In genomic region chr18:24704921-24705620, GRCh38 we compare ENCODE assay signal across 20 cellular contexts.
DNase-seq lines count a peak whose midpoint lies in the region; ATAC-seq and TF ChIP-seq lines count a peak whose summit lies in the region.
"Had no signal": no experiment of that assay in that cellular context is flagged by ENCODE, and none has a peak within 500 bp of the region (broad histone marks: within the 10 kb centered on the region; RNA-seq: fewer than 3 reads in every experiment).

No MANE protein-coding gene starts in this region.

- no peaks in the 10 kb centered on the region for H3K4me1 ChIP-seq in liver (ENCODE audit: control insufficient read depth in 4 of 4, insufficient read depth in 4 of 4, low read length in 3 of 4)
- no peaks in the 10 kb centered on the region for H3K4me1 ChIP-seq in right lobe of liver
- H3K4me1 ChIP-seq: testis had no signal

- no peaks in the 10 kb centered on the region for H3K9me3 Mint-ChIP-seq in endothelial cell (ENCODE audit: unreplicated experiment)

- 51% methylated on average over 7 of the region's 7 CpGs for WGBS in liver
- 41% methylated on average over 5 of the region's 7 CpGs for WGBS in right lobe of liver (ENCODE audit: insufficient coverage, low coverage, low lambda C conversion rate, missing lambda C conversion rate)

- H3K4me3 ChIP-seq in liver (ENCODE audit: low read depth in 1 of 3, low read length in 3 of 3): no peak overlapping the region
- H3K4me3 ChIP-seq in right lobe of liver: no peak overlapping the region
- H3K4me3 ChIP-seq: dorsolateral prefrontal cortex, mucosa of descending colon, testis had no signal

- ATAC-seq in right lobe of liver: no peak
- ATAC-seq: mucosa of descending colon had no signal

- H3K36me3 Mint-ChIP-seq in endothelial cell (ENCODE audit: low read depth, unreplicated experiment): peaks cover 8% of the 10 kb centered on the region

- TF ChIP-seq POLR2A in right lobe of liver (IDR thresholded peaks at IDR 0.05): no peak

- H3K27ac Mint-ChIP-seq in endothelial cell (ENCODE audit: unreplicated experiment): no peak overlapping the region
- H3K27ac Mint-ChIP-seq: activated CD4-positive, alpha-beta T cell treated with anti-CD3 and anti-CD28 coated beads, Interleukin-2, amount 10 ng/mL, durations not matched to agents 24 days and 14 days; activated T-helper 1 cell treated with anti-CD3 and anti-CD28 coated beads, Interleukin-12 subunit alpha, Interleukin-12 subunit beta, Interleukin-2, Interleukin-4 antibody, amounts not matched to agents 30 ng/mL and 10 ng/mL and 1 ng/mL, durations not matched to agents 14 hours and 24 hours and 36 hours; T-helper 1 cell treated with Interleukin-12 subunit alpha and Interleukin-12 subunit beta and Interleukin-4 antibody, amounts not matched to agents 30 μg/mL and 1 μg/mL, for 36 hours had no signal

- no peaks in the 10 kb centered on the region for H3K36me3 ChIP-seq in liver (ENCODE audit: control insufficient read depth in 4 of 4, insufficient read depth in 3 of 4, low read depth in 1 of 4, low read length in 3 of 4)
- no peaks in the 10 kb centered on the region for H3K36me3 ChIP-seq in right lobe of liver

- H3K27me3 ChIP-seq in liver (ENCODE audit: control insufficient read depth in 4 of 4, insufficient read depth in 4 of 4, low read length in 3 of 4) (peaks cover 0 to 2% (median 0%) of the 10 kb centered on the region in 4 donors), right lobe of liver (no peaks in the 10 kb centered on the region)
- H3K27me3 ChIP-seq: testis had no signal

- no peaks in the 10 kb centered on the region for H3K27me3 Mint-ChIP-seq in endothelial cell (ENCODE audit: unreplicated experiment)

- no peak for TF ChIP-seq RAD21 in liver (IDR thresholded peaks at IDR 0.05)

- H3K9me3 ChIP-seq in liver (ENCODE audit: control insufficient read depth in 4 of 4, low read length in 3 of 4): peaks cover 3 to 11% (median 6%) of the 10 kb centered on the region in 4 donors
- H3K9me3 ChIP-seq in right lobe of liver: no peaks in the 10 kb centered on the region
- H3K9me3 ChIP-seq: testis had no signal

- intact Hi-C loops in right lobe of liver (cut with DNase I): no loop called here

- DNase-seq in right lobe of liver (no peak), NCI-H524 (lab: John Stamatoyannopoulos, UW) (peak; percentile 74 to 93), fibroblast of peridontal ligament (ENCODE audit: extremely low read depth) (peak; percentile 39), NCI-H187 treated with DMSO at 0.1 percent for 48 hours (lab: John Stamatoyannopoulos, UW) (no peak), endothelial cell (ENCODE audit: low spot score) (no peak), pons (ENCODE audit: low spot score) (no peak)
- no peak for DNase-seq in activated CD4-positive, alpha-beta T cell treated with anti-CD3 and anti-CD28 coated beads for 1 hour
- DNase-seq: activated CD4-positive, alpha-beta T cell treated with anti-CD3 and anti-CD28 coated beads, Interleukin-2, amount 10 ng/mL, durations not matched to agents 24 days and 14 days; amygdala; DMS153; NCI-H446 treated with DMSO at 0.1 percent for 48 hours; posterior cingulate gyrus; RPMI8226; testis had no signal

- no peak overlapping the region for H3K9ac ChIP-seq in liver (ENCODE audit: low read depth in 1 of 2, low read length in 2 of 2)

- H3K27ac ChIP-seq in liver (ENCODE audit: low read depth in 1 of 2, low read length in 2 of 2): no peak overlapping the region
- no peak overlapping the region for H3K27ac ChIP-seq in right lobe of liver
- H3K27ac ChIP-seq: dorsolateral prefrontal cortex, HL-60, testis had no signal

- TF ChIP-seq CTCF in liver (IDR thresholded peaks at IDR 0.05; ENCODE audit: low read depth, low read length, missing input control) (no peak), right lobe of liver (IDR thresholded peaks at IDR 0.05) (no peak), endothelial cell (IDR thresholded peaks at IDR 0.05; ENCODE audit: unreplicated experiment) (no peak)

- no peak overlapping the region for H3K4me3 Mint-ChIP-seq in endothelial cell (ENCODE audit: unreplicated experiment)
- H3K4me3 Mint-ChIP-seq: activated CD4-positive, alpha-beta T cell treated with anti-CD3 and anti-CD28 coated beads, Interleukin-2, amount 10 ng/mL, durations not matched to agents 24 days and 14 days; activated T-helper 1 cell treated with anti-CD3 and anti-CD28 coated beads, Interleukin-12 subunit alpha, Interleukin-12 subunit beta, Interleukin-2, Interleukin-4 antibody, amounts not matched to agents 30 ng/mL and 10 ng/mL and 1 ng/mL, durations not matched to agents 14 hours and 24 hours and 36 hours; T-helper 1 cell treated with Interleukin-12 subunit alpha and Interleukin-12 subunit beta and Interleukin-4 antibody, amounts not matched to agents 30 μg/mL and 1 μg/mL, for 36 hours had no signal

- H3K4me1 Mint-ChIP-seq in endothelial cell (ENCODE audit: unreplicated experiment): no peaks in the 10 kb centered on the region
- H3K4me1 Mint-ChIP-seq: activated CD4-positive, alpha-beta T cell treated with anti-CD3 and anti-CD28 coated beads, Interleukin-2, amount 10 ng/mL, durations not matched to agents 24 days and 14 days had no signal

TF ChIP-seq in liver, 16 proteins besides CTCF, POLR2A, EP300 and RAD21:
- TF ChIP-seq GABPA (IDR thresholded peaks at IDR 0.05 in 1 of 2, conservative IDR thresholded peaks at IDR 0.05 in 1 of 2) (no peak), YY1 (IDR thresholded peaks at IDR 0.05) (no peak), MAX (IDR thresholded peaks at IDR 0.05) (no peak), HNF4G (IDR thresholded peaks at IDR 0.05) (no peak), NR2F2 (IDR thresholded peaks at IDR 0.05) (peak; percentile 28)
TF ChIP-seq in liver: peak in this region for 1.

Comparison
In these comparisons a context has a peak if more than half of its experiments do, and no peak if none do; other contexts are left out.
1. DNase-seq: peak in NCI-H524 (2 of 2) and fibroblast of peridontal ligament (single experiment); none in right lobe of liver (0 of 3), NCI-H187 treated with DMSO at 0.1 percent for 48 hours (single experiment), activated CD4-positive, alpha-beta T cell treated with anti-CD3 and anti-CD28 coated beads for 1 hour (single experiment), endothelial cell (single experiment) and pons (single experiment).